Comparison of ENCODE assay signal across 27 cellular contexts in the genomic region with DNA sequence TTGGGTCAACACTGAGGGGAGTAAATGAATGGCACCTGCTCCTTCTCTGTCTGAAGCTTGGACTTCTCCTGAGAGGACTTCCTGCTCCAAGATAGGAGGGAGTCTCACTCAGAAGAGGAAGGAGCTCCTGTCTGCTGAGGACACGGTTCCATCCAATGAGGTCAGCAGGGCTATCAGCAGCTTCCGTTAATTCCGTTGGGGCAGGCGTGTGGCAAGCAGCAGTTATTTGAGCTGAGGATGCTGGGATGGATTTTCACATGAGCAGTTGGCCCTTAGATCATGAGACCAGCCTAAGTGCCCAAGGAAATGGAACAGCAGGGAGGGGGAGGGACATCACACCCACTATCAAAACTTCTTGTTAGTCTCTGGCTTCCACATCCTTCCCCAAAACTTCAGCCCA.
A peak's percentile ranks its signal among the peaks of the same experiment; 100 is the strongest.
DNase-seq lines count a peak whose midpoint lies in the region; ATAC-seq and FAIRE-seq lines count a peak whose summit lies in the region.
"Had no signal": no experiment of that assay in that cellular context is flagged by ENCODE, and none has a peak within 500 bp of the region (broad histone marks: within the 10 kb centered on the region; RNA-seq: fewer than 3 reads in every experiment).

No MANE protein-coding gene starts in this region.

- peaks cover 35% of the 10 kb centered on the region for H3K4me1 Mint-ChIP-seq in activated T-helper 17 cell treated with anti-CD3 and anti-CD28 coated beads, Interleukin-2, amount 50 U/mL, for 72 hours
- H3K4me1 Mint-ChIP-seq in naive thymus-derived CD4-positive, alpha-beta T cell: peaks cover 17 to 36% (median 22%) of the 10 kb centered on the region in 7 donors
- H3K4me1 Mint-ChIP-seq in stimulated activated memory B cell treated with anti-CD40 and anti-IgM and Interleukin-4, amounts not matched to agents 10 μg/mL and 1 μg/mL and 100 μg/mL, for 72 hours: peaks cover 38% of the 10 kb centered on the region

- H3K27me3 ChIP-seq in naive thymus-derived CD4-positive, alpha-beta T cell (ENCODE audit: control insufficient read depth in 2 of 2, insufficient read depth in 2 of 2, low read length in 2 of 2): no peaks in the 10 kb centered on the region
- H3K27me3 ChIP-seq: spleen had no signal

- H3K9me3 Mint-ChIP-seq in activated T-helper 17 cell treated with anti-CD3 and anti-CD28 coated beads, Interleukin-2, amount 50 U/mL, for 72 hours: no peaks in the 10 kb centered on the region
- no peaks in the 10 kb centered on the region for H3K9me3 Mint-ChIP-seq in naive thymus-derived CD4-positive, alpha-beta T cell
- no peaks in the 10 kb centered on the region for H3K9me3 Mint-ChIP-seq in stimulated activated memory B cell treated with anti-CD40 and anti-IgM and Interleukin-4, amounts not matched to agents 10 μg/mL and 1 μg/mL and 100 μg/mL, for 72 hours
- H3K9me3 Mint-ChIP-seq: mesothelial cell of epicardium, nephron, T-cell had no signal

- no peak overlapping the region for H3K27ac Mint-ChIP-seq in activated T-helper 17 cell treated with anti-CD3 and anti-CD28 coated beads, Interleukin-2, amount 50 U/mL, for 72 hours
- no peak overlapping the region for H3K27ac Mint-ChIP-seq in naive thymus-derived CD4-positive, alpha-beta T cell
- no peak overlapping the region for H3K27ac Mint-ChIP-seq in stimulated activated memory B cell treated with anti-CD40 and anti-IgM and Interleukin-4, amounts not matched to agents 10 μg/mL and 1 μg/mL and 100 μg/mL, for 72 hours
- H3K27ac Mint-ChIP-seq: activated CD4-positive, alpha-beta T cell treated with anti-CD3 and anti-CD28 coated beads for 36 hours; mesothelial cell of epicardium; T-cell had no signal

- H3K9me3 ChIP-seq in naive thymus-derived CD4-positive, alpha-beta T cell (ENCODE audit: control insufficient read depth in 2 of 3, low read length in 3 of 3): no peaks in the 10 kb centered on the region
- H3K9me3 ChIP-seq: spleen had no signal

- H3K27me3 Mint-ChIP-seq in activated T-helper 17 cell treated with anti-CD3 and anti-CD28 coated beads, Interleukin-2, amount 50 U/mL, for 72 hours: peaks cover 20% of the 10 kb centered on the region
- peaks cover 0 to 32% (median 0%) of the 10 kb centered on the region in 5 donors for H3K27me3 Mint-ChIP-seq in naive thymus-derived CD4-positive, alpha-beta T cell
- no peaks in the 10 kb centered on the region for H3K27me3 Mint-ChIP-seq in stimulated activated memory B cell treated with anti-CD40 and anti-IgM and Interleukin-4, amounts not matched to agents 10 μg/mL and 1 μg/mL and 100 μg/mL, for 72 hours
- H3K27me3 Mint-ChIP-seq: T-cell had no signal

- H3K4me3 ChIP-seq in naive thymus-derived CD4-positive, alpha-beta T cell (ENCODE audit: low read length): no peak overlapping the region
- H3K4me3 ChIP-seq: GM23248, spleen had no signal

- no peak for DNase-seq in GM18507 (ENCODE audit: extremely low spot score, insufficient read length, low read depth)
- DNase-seq in NOMO-1 treated with DMSO at 0.1 percent for 48 hours (lab: John Stamatoyannopoulos, UW; ENCODE audit: unreplicated experiment): peak; percentile 83
- no peak for DNase-seq in naive thymus-derived CD4-positive, alpha-beta T cell
- DNase-seq in Ammon's horn (ENCODE audit: low spot score): no peak
- DNase-seq in AG20443 (ENCODE audit: low spot score): no peak
- DNase-seq: activated CD8-positive, alpha-beta memory T cell treated with anti-CD3 and anti-CD28 coated beads for 24 hours; activated gamma-delta T cell; C1 segment of cervical spinal cord; Calu3; caudate nucleus; dermis blood vessel endothelial cell; DMS79 treated with DMSO at 0.1 percent for 48 hours; GM23248; hippocampal formation; NCI-H2029; NCI-H526 treated with DMSO at 0.1 percent for 48 hours; spleen; T-cell; trophoblast cell had no signal

- FAIRE-seq in GM18507 (lab: Jason Lieb, UNC): peak; percentile 24
- FAIRE-seq: astrocyte, TTC549 had no signal

- POLR2A ChIA-PET in naive thymus-derived CD4-positive, alpha-beta T cell (lab: Charles Lee): no interaction called here

- peak overlapping the region; percentile 21 for H3K4me3 Mint-ChIP-seq in activated T-helper 17 cell treated with anti-CD3 and anti-CD28 coated beads, Interleukin-2, amount 50 U/mL, for 72 hours
- no peak overlapping the region for H3K4me3 Mint-ChIP-seq in naive thymus-derived CD4-positive, alpha-beta T cell
- no peak overlapping the region for H3K4me3 Mint-ChIP-seq in stimulated activated memory B cell treated with anti-CD40 and anti-IgM and Interleukin-4, amounts not matched to agents 10 μg/mL and 1 μg/mL and 100 μg/mL, for 72 hours
- H3K4me3 Mint-ChIP-seq: activated CD4-positive, alpha-beta T cell treated with anti-CD3 and anti-CD28 coated beads for 36 hours; mesothelial cell of epicardium; nephron; T-cell had no signal

- no peak for ATAC-seq in activated T-helper 17 cell treated with anti-CD3 and anti-CD28 coated beads, Interleukin-2, amount 50 U/mL, for 72 hours (replicated peaks)
- peak; percentile 54 for ATAC-seq in naive thymus-derived CD4-positive, alpha-beta T cell
- ATAC-seq in stimulated activated memory B cell treated with anti-CD40 and anti-IgM and Interleukin-4, amounts not matched to agents 10 μg/mL and 1 μg/mL and 100 μg/mL, for 72 hours: no peak
- ATAC-seq: activated CD4-positive, alpha-beta T cell treated with anti-CD3 and anti-CD28 coated beads for 36 hours; T-cell had no signal

- H3K4me1 ChIP-seq in naive thymus-derived CD4-positive, alpha-beta T cell (ENCODE audit: control insufficient read depth in 2 of 2, insufficient read depth in 2 of 2, low read length in 2 of 2): peaks cover 0 to 8% of the 10 kb centered on the region in 2 donors

- CTCF ChIA-PET in naive thymus-derived CD4-positive, alpha-beta T cell (lab: Charles Lee): interaction anchor here (1.3 kb wide), 1 partner anchor 11 kb away, joined by 4 read pairs; no protein-coding TSS in a partner anchor

- peaks cover 6% of the 10 kb centered on the region for H3K36me3 Mint-ChIP-seq in activated T-helper 17 cell treated with anti-CD3 and anti-CD28 coated beads, Interleukin-2, amount 50 U/mL, for 72 hours (ENCODE audit: low read depth)
- peaks cover 0 to 2% (median 0%) of the 10 kb centered on the region in 5 donors for H3K36me3 Mint-ChIP-seq in naive thymus-derived CD4-positive, alpha-beta T cell
- H3K36me3 Mint-ChIP-seq in stimulated activated memory B cell treated with anti-CD40 and anti-IgM and Interleukin-4, amounts not matched to agents 10 μg/mL and 1 μg/mL and 100 μg/mL, for 72 hours: no peaks in the 10 kb centered on the region
- H3K36me3 Mint-ChIP-seq: mesothelial cell of epicardium, T-cell had no signal

- H3K36me3 ChIP-seq in naive thymus-derived CD4-positive, alpha-beta T cell (ENCODE audit: control insufficient read depth in 2 of 3, insufficient read depth in 3 of 3, low read length in 3 of 3): no peaks in the 10 kb centered on the region
- H3K36me3 ChIP-seq: spleen had no signal

- no peak overlapping the region for H3K27ac ChIP-seq in naive thymus-derived CD4-positive, alpha-beta T cell (ENCODE audit: low read depth, low read length)
- H3K27ac ChIP-seq: GM23248, RWPE1, spleen had no signal

- intact Hi-C loops in naive thymus-derived CD4-positive, alpha-beta T cell (cut with micrococcal nuclease): no loop called here
